In genomic region chr22:27881404-27881803, GRCh38 we compare ENCODE assay signal across 11 cellular contexts. TPM values are rescaled to one million over a fixed set of nuclear protein-coding genes. Genes with fewer than 3 reads are reported as not detected.
DNase-seq lines count a peak whose midpoint lies in the region; ATAC-seq and TF ChIP-seq lines count a peak whose summit lies in the region.
"Had no signal": no experiment of that assay in that cellular context is flagged by ENCODE, and none has a peak within 500 bp of the region (broad histone marks: within the 10 kb centered on the region; RNA-seq: fewer than 3 reads in every experiment).

No MANE protein-coding gene starts in this region.

- no peak for TF ChIP-seq EP300 in stomach (IDR thresholded peaks at IDR 0.05)

- peaks cover 64% of the 10 kb centered on the region for H3K36me3 ChIP-seq in MG63
- peaks cover 0 to 25% (median 16%) of the 10 kb centered on the region in 4 donors for H3K36me3 ChIP-seq in stomach

- peaks cover 12 to 89% (median 55%) of the 10 kb centered on the region in 4 donors for H3K4me1 ChIP-seq in stomach

- TF ChIP-seq POLR2A in stomach (IDR thresholded peaks at IDR 0.05), result no peak

- H3K27me3 ChIP-seq in MG63, result no peaks in the 10 kb centered on the region
- no peaks in the 10 kb centered on the region for H3K27me3 ChIP-seq in dorsolateral prefrontal cortex
- H3K27me3 ChIP-seq in stomach, result no peaks in the 10 kb centered on the region

- H3K4me3 ChIP-seq in MG63 (no peak overlapping the region), dorsolateral prefrontal cortex (peak overlapping the region in 33 of 59 donors; percentile 1 to 48 (median 22)), stomach (no peak overlapping the region)
- H3K4me3 ChIP-seq: HAP-1 had no signal

- intact Hi-C loops in dorsolateral prefrontal cortex (cut with DNase I), result loop anchor here (2.0 to 10.0 kb wide), 4 partner anchors 37 to 713 kb away; partner anchors contain the start of gene PITPNB (in 1 of the 2)
- intact Hi-C loops in stomach (cut with DNase I; ENCODE audit: low total_unique reads), result no loop called here

- peak; percentile 61 for ATAC-seq in left lobe of liver
- no peak for ATAC-seq in GM19023 (IDR thresholded peaks at IDR 0.05; ENCODE audit: unreplicated experiment)

- DNase-seq in MG63 (peak; percentile 28), dorsolateral prefrontal cortex (peak; percentile 11 to 82 (median 52)), left lobe of liver (ENCODE audit: low spot score) (no peak), stomach (peak; percentile 40), T-helper 2 cell (no peak)
- no peak for DNase-seq in activated naive CD4-positive, alpha-beta T cell treated with anti-CD3 and anti-CD28 coated beads, Interleukin-2, amount 50 U/mL, for 16 hours
- no peak for DNase-seq in activated T-cell treated with anti-CD3 and anti-CD28 coated beads, Interleukin-2, amount 50 U/mL, for 1 hour
- DNase-seq: activated CD8-positive, alpha-beta memory T cell treated with anti-CD3 and anti-CD28 coated beads, Interleukin-2, amount 50 U/mL, for 48 hours; effector memory CD4-positive, alpha-beta T cell had no signal

- no peaks in the 10 kb centered on the region for H3K9me3 ChIP-seq in MG63
- no peaks in the 10 kb centered on the region for H3K9me3 ChIP-seq in stomach
- H3K9me3 ChIP-seq: HAP-1 had no signal

- 12 to 38% (median 18%) methylated on average over 3 of the region's 3 CpGs for WGBS in stomach, 5 donors

- TF ChIP-seq CTCF in dorsolateral prefrontal cortex (IDR thresholded peaks at IDR 0.05 in 54 of 56, conservative IDR thresholded peaks at IDR 0.05 in 2 of 56; ENCODE audit: low read depth in 1 of 56, partially characterized antibody in 56 of 56) (peak in 1 of 56 donors; percentile 6), stomach (IDR thresholded peaks at IDR 0.05) (no peak)

- peak overlapping the region; percentile 71 to 96 (median 87) for H3K27ac ChIP-seq in dorsolateral prefrontal cortex
- peak overlapping the region in 4 of 5 donors; percentile 60 to 83 (median 64) for H3K27ac ChIP-seq in stomach

RNA-seq across cellular contexts. Expression of gene PITPNB, which starts 37.7 kb away (rescaled TPM):
- 17.5 and 27.7 TPM in 2 replicates for total RNA-seq in MG63 (2014; rRNA removed; shearing (Covaris generic); ENCODE audit: low replicate concordance)
- total RNA-seq in dorsolateral prefrontal cortex, result 100 to 1,000 TPM in 14 of 120 experiments, 10 to 100 TPM in 106; 55.3 to 116 (median 83.1) TPM
- 30.6 TPM for total RNA-seq in left lobe of liver
- total RNA-seq in stomach, result 10 to 100 TPM in 4 of 5 donors, 1 to 10 TPM in 1; 6.7 to 91.6 (median 30.3) TPM
- polyA plus RNA-seq in stomach, result 10 to 100 TPM; 24.0 to 39.4 (median 28.1) TPM

Comparison
In these comparisons a context has a peak if more than half of its experiments do, and no peak if none do; other contexts are left out.
1. DNase-seq: peak in MG63 (single experiment), dorsolateral prefrontal cortex (10 of 10) and stomach (single experiment); none in left lobe of liver (single experiment), activated naive CD4-positive, alpha-beta T cell treated with anti-CD3 and anti-CD28 coated beads, Interleukin-2, amount 50 U/mL, for 16 hours (single experiment), T-helper 2 cell (0 of 5) and activated T-cell treated with anti-CD3 and anti-CD28 coated beads, Interleukin-2, amount 50 U/mL, for 1 hour (single experiment).
2. H3K4me3 ChIP-seq: peak in dorsolateral prefrontal cortex (33 of 59); none in MG63 (single experiment) and stomach (0 of 4).